Comparison of ENCODE assay signal across 4 cellular contexts in the genomic region with DNA sequence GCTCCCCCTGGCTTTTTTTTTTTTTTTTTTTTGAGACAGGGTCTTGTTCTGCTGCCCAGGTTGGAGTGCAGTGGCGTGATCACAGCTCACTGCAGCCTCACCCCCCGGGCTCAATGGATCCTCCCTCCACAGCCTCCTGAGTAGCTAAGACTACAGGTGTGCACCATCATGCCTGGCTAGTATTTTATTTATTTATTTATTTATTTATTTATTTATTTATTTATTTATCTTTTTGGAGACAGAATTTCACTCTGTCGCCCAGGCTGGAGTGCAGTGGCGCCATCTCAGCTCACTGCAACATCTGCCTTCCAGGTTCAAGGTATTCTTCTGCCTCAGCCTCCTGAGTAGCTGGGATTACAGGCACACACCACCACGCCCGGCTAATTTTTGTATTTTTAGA. TPM values are rescaled to one million over a fixed set of nuclear protein-coding genes. Genes with fewer than 3 reads are reported as not detected.
"Had no signal": no experiment of that assay in that cellular context is flagged by ENCODE, and none has a peak within 500 bp of the region (broad histone marks: within the 10 kb centered on the region; RNA-seq: fewer than 3 reads in every experiment).

No MANE protein-coding gene starts in this region.

RNA-seq across cellular contexts. Expression of gene CALHM3, which starts 24.7 kb away (rescaled TPM):
- total RNA-seq: activated naive CD4-positive, alpha-beta T cell treated with anti-CD3 and anti-CD28 coated beads for 36 hours; activated T-cell treated with anti-CD3 and anti-CD28 coated beads, Interleukin-2, amount 50 U/mL, for 4 hours; cardiac septum; SK-MEL-5 had no signal

RNA-seq across cellular contexts. Expression of gene CALHM1, which starts 45.1 kb away (rescaled TPM):
- total RNA-seq: activated naive CD4-positive, alpha-beta T cell treated with anti-CD3 and anti-CD28 coated beads for 36 hours; activated T-cell treated with anti-CD3 and anti-CD28 coated beads, Interleukin-2, amount 50 U/mL, for 4 hours; cardiac septum; SK-MEL-5 had no signal

RNA-seq across cellular contexts. Expression of gene CALHM2, which starts 51.6 kb away (rescaled TPM):
- total RNA-seq: SK-MEL-5 had no signal
